ENCODE assay signal across 11 cellular contexts in the genomic region with DNA sequence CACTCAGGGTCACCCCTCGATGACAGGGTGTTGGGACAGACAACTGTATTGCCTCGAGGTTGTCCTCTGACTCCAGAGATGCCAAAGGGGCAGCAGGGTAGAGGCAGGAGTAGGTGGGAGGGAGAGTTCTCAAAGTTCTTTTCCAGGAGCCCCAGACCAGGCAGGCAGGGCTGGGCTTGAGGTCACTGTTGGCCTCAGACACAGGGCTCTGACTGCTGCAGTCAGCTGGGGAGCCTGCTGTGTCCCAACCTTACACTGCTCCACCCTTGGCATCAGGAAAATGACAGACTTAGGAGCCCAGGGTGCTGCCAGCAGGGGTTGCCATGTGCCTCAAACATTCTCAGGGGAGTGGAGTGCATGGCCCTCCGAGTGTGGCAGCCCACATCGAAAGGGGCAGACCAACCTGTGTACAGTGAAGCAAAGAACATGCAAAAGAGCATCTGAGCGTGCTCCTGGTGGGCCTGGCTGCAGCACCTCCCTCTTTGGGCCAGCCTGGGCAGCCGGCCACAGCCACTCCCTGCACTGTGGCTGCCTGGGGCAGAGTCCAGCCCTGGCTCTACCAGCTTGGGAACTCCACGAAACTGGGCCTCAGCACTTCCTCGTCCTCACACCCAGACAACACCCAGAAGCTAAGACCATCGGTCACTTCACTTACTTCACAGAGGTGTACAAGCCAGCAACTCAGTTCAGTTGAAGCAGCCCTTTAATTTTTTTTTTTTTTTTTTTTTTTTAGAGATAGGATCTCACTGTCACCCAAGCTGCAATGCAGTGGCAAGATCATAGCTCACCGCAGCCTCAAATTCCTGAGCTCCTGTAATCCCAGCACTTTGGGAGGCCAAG. TPM values are rescaled to one million over a fixed set of nuclear protein-coding genes. Genes with fewer than 3 reads are reported as not detected.
DNase-seq lines count a peak whose midpoint lies in the region; ATAC-seq and TF ChIP-seq lines count a peak whose summit lies in the region.
"Had no signal": no experiment of that assay in that cellular context is flagged by ENCODE, and none has a peak within 500 bp of the region (broad histone marks: within the 10 kb centered on the region; RNA-seq: fewer than 3 reads in every experiment).

No MANE protein-coding gene starts in this region.

- H3K27ac ChIP-seq in prostate gland = peak overlapping the region; percentile 63 to 70
- H3K27ac ChIP-seq: foreskin keratinocyte, SJSA1 had no signal

- ATAC-seq in GM19035 (IDR thresholded peaks at IDR 0.05; ENCODE audit: unreplicated experiment) (no peak), GM18511 (IDR thresholded peaks at IDR 0.05; ENCODE audit: unreplicated experiment) (no peak)
- ATAC-seq: foreskin keratinocyte had no signal

- TF ChIP-seq POLR2A in prostate gland (IDR thresholded peaks at IDR 0.05) = no peak

- H3K9me3 ChIP-seq in prostate gland = no peaks in the 10 kb centered on the region
- H3K9me3 ChIP-seq: SJSA1 had no signal

- H3K4me1 ChIP-seq in prostate gland (replicated peaks) = peaks cover 12% of the 10 kb centered on the region
- H3K4me1 ChIP-seq: SJSA1 had no signal

- H3K27me3 ChIP-seq in prostate gland (replicated peaks; ENCODE audit: insufficient read depth) = no peaks in the 10 kb centered on the region
- H3K27me3 ChIP-seq: foreskin keratinocyte, SJSA1 had no signal

- no peak overlapping the region for H3K4me3 ChIP-seq in fibroblast of the aortic adventitia (ENCODE audit: low read depth, low read length)
- no peak overlapping the region for H3K4me3 ChIP-seq in prostate gland
- H3K4me3 ChIP-seq: SJSA1 had no signal

- DNase-seq in ELR (ENCODE audit: low read depth) (peak; percentile 25), OCI-M1 (lab: John Stamatoyannopoulos, UW) (peak; percentile 19), fibroblast of the aortic adventitia (ENCODE audit: low read depth) (peak; percentile 51), prostate gland (ENCODE audit: low spot score) (peak; percentile 90), NCI-H510A (lab: John Stamatoyannopoulos, UW) (no peak), iPS-NIHi11 (ENCODE audit: low spot score) (no peak)
- DNase-seq: activated naive CD4-positive, alpha-beta T cell; foreskin keratinocyte had no signal

- TF ChIP-seq CTCF in fibroblast of the aortic adventitia (IDR thresholded peaks at IDR 0.05; ENCODE audit: insufficient read depth, low read length) (no peak), prostate gland (IDR thresholded peaks at IDR 0.05) (peak in 2 of 4 experiments; percentile 17)

- intact Hi-C loops in prostate gland (cut with DNase I) = no loop called here

- H3K36me3 ChIP-seq in prostate gland = no peaks in the 10 kb centered on the region
- H3K36me3 ChIP-seq: SJSA1 had no signal

- WGBS in prostate gland = 19% methylated on average over 10 of the region's 10 CpGs

RNA-seq across cellular contexts. Expression of gene C6orf132, which starts 24.0 kb away (rescaled TPM):
- total RNA-seq in fibroblast of the aortic adventitia (ENCODE audit: low replicate concordance) = 0.63 and 1.4 TPM in 2 replicates
- total RNA-seq in prostate gland = 10 to 100 TPM; 30.8 to 45.9 TPM
- total RNA-seq: SJSA1 had no signal

RNA-seq across cellular contexts. Expression of gene GUCA1A, which starts 54.8 kb away (rescaled TPM):
- not detected in 2 replicates for total RNA-seq in fibroblast of the aortic adventitia (ENCODE audit: low replicate concordance)
- 1 to 10 TPM in 1 of 2 donors, not detected in 1; 2.1 TPM for total RNA-seq in prostate gland
- total RNA-seq: foreskin keratinocyte, SJSA1 had no signal

Comparison
In these comparisons a context has a peak if more than half of its experiments do, and no peak if none do; other contexts are left out.
1. DNase-seq: peak in ELR (single experiment), OCI-M1 (single experiment), fibroblast of the aortic adventitia (single experiment) and prostate gland (single experiment); none in NCI-H510A (single experiment) and iPS-NIHi11 (single experiment).
2. RNA of gene C6orf132, which starts 24.0 kb away (total RNA-seq): 30.8 to 45.9 TPM in prostate gland; 0.63 to 1.4 TPM in fibroblast of the aortic adventitia; every median in the first group is over 10 times any median in the second.